ENCODE assay signal across 29 cellular contexts in the genomic region with DNA sequence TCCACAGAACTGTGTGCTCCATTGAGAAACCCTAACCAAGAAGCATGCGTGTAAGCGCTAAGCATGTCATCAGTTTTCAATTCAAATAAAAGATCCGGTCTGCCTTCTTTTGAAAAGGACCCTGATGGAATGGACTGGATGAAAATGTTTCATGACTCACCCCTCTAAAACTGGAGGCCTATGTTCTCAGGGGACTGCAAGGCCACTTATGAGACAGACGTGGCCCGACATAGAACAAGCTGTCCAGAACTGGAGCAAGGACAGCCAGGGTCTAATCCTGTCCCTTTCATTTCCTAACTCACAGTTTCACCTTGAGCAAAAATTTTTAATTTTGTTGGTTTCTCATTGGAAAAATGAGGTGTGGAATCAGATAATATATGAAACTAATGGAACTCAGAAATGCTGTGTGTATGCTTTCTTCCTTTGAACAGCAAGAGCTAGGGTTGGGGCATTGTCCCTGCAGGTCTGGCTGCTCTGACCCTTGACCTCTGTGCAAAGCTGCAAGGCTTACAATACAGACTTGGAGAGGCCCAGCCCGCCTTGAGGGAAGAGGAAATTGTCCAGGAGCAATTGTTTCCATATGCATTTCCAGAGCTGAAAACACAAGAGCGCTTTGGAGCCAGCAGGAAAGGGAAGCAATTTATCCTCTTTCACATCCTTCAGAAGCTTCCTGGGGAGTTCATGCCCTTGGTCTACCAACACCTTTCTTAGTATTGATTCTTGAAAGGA.
DNase-seq lines count a peak whose midpoint lies in the region; ATAC-seq and TF ChIP-seq lines count a peak whose summit lies in the region.
"Had no signal": no experiment of that assay in that cellular context is flagged by ENCODE, and none has a peak within 500 bp of the region (broad histone marks: within the 10 kb centered on the region; RNA-seq: fewer than 3 reads in every experiment).

No MANE protein-coding gene starts in this region.

- peaks cover 13% of the 10 kb centered on the region for H3K9me3 Mint-ChIP-seq in endodermal cell
- H3K9me3 Mint-ChIP-seq: activated CD4-positive, alpha-beta memory T cell treated with anti-CD3 and anti-CD28 coated beads, Interleukin-2, amount 10 ng/mL, durations not matched to agents 7 days and 5 days; activated T-helper 1 cell treated with anti-CD3 and anti-CD28 coated beads, Interleukin-12 subunit alpha, Interleukin-12 subunit beta, Interleukin-2, Interleukin-4 antibody, amounts not matched to agents 30 ng/mL and 10 ng/mL and 1 ng/mL, durations not matched to agents 14 hours and 24 hours and 36 hours had no signal

- intact Hi-C loops in ascending aorta (cut with DNase I) = no loop called here

- 59 to 90% methylated on average over 3 to 7 of the region's 7 CpGs for WGBS in endodermal cell (ENCODE audit: insufficient coverage in 1 of 2, insufficient read length in 1 of 2), 2 experiments

- no peak overlapping the region for H3K4me3 Mint-ChIP-seq in endodermal cell
- H3K4me3 Mint-ChIP-seq: activated CD4-positive, alpha-beta memory T cell treated with anti-CD3 and anti-CD28 coated beads, Interleukin-2, amount 10 ng/mL, durations not matched to agents 7 days and 5 days; activated naive CD4-positive, alpha-beta T cell treated with anti-CD3 and anti-CD28 coated beads for 36 hours; activated T-helper 1 cell treated with anti-CD3 and anti-CD28 coated beads, Interleukin-12 subunit alpha, Interleukin-12 subunit beta, Interleukin-2, Interleukin-4 antibody, amounts not matched to agents 30 ng/mL and 10 ng/mL and 1 ng/mL, durations not matched to agents 14 hours and 24 hours and 36 hours; H9; memory B cell; stimulated activated naive B cell treated with anti-CD40 and anti-IgM and Interleukin-4, amounts not matched to agents 10 μg/mL and 1 μg/mL and 100 μg/mL, for 72 hours had no signal

- H3K36me3 ChIP-seq in endodermal cell (ENCODE audit: control insufficient read depth, insufficient read depth, low read length) (no peaks in the 10 kb centered on the region), ascending aorta (no peaks in the 10 kb centered on the region)
- H3K36me3 ChIP-seq: BLaER1 treated with 17β-estradiol and CSF1 and Interleukin-3, amounts not matched to agents 10 nM and 100 nM had no signal

- H3K9me3 ChIP-seq in endodermal cell (ENCODE audit: control insufficient read depth, low read length) = peaks cover 18% of the 10 kb centered on the region
- H3K9me3 ChIP-seq in ascending aorta = no peaks in the 10 kb centered on the region
- H3K9me3 ChIP-seq: body of pancreas had no signal

- DNase-seq in NCI-H2227 (lab: John Stamatoyannopoulos, UW; ENCODE audit: unreplicated experiment) = peak; percentile 5
- DNase-seq in NCI-H2227 treated with DMSO at 0.1 percent for 48 hours (lab: John Stamatoyannopoulos, UW) = no peak
- no peak for DNase-seq in endodermal cell
- no peak for DNase-seq in left lobe of liver (ENCODE audit: low spot score)
- DNase-seq in pulmonary artery endothelial cell (ENCODE audit: low read depth, low spot score) = peak; percentile 27
- no peak for DNase-seq in ascending aorta (ENCODE audit: low spot score in 2 of 2)
- no peak for DNase-seq in activated T-cell treated with anti-CD3 and anti-CD28 coated beads for 4 hours
- no peak for DNase-seq in stimulated activated CD4-positive, alpha-beta T cell treated with anti-CD3 and anti-CD28 coated beads, Interleukin-1b, Interleukin-23, amount 100 ng/mL, for 48 hours
- DNase-seq: activated CD4-positive, alpha-beta memory T cell treated with anti-CD3 and anti-CD28 coated beads, Interleukin-2, amount 10 ng/mL, durations not matched to agents 7 days and 5 days; activated CD8-positive, alpha-beta memory T cell treated with anti-CD3 and anti-CD28 coated beads, Interleukin-2, amount 50 U/mL, for 4 hours; activated naive CD4-positive, alpha-beta T cell treated with anti-CD3 and anti-CD28 coated beads for 36 hours; body of pancreas; cerebellar nuclear complex; dorsolateral prefrontal cortex; H9; Karpas-422; kidney glomerular epithelial cell; NCI-H1417 treated with DMSO at 0.1 percent for 48 hours; NCI-H2081; NCI-H345; NCI-H748 treated with DMSO at 0.1 percent for 48 hours; Right ventricle myocardium superior; stimulated activated naive B cell treated with anti-CD40 and anti-IgM and Interleukin-4, amounts not matched to agents 10 μg/mL and 1 μg/mL and 100 μg/mL, for 72 hours; T-helper 2 cell had no signal

- H3K4me1 ChIP-seq in endodermal cell (ENCODE audit: control insufficient read depth, insufficient read depth, low read length) = peaks cover 3% of the 10 kb centered on the region
- H3K4me1 ChIP-seq in ascending aorta = no peaks in the 10 kb centered on the region
- H3K4me1 ChIP-seq: BLaER1 treated with 17β-estradiol and CSF1 and Interleukin-3, amounts not matched to agents 10 nM and 100 nM; body of pancreas had no signal

- H3K4me1 Mint-ChIP-seq in endodermal cell = peaks cover 3% of the 10 kb centered on the region
- H3K4me1 Mint-ChIP-seq: activated CD4-positive, alpha-beta memory T cell treated with anti-CD3 and anti-CD28 coated beads, Interleukin-2, amount 10 ng/mL, durations not matched to agents 7 days and 5 days; memory B cell; stimulated activated naive B cell treated with anti-CD40 and anti-IgM and Interleukin-4, amounts not matched to agents 10 μg/mL and 1 μg/mL and 100 μg/mL, for 72 hours had no signal

- H3K27me3 ChIP-seq in endodermal cell (ENCODE audit: control insufficient read depth, insufficient read depth, low read length, poor library complexity, severe bottlenecking) (no peaks in the 10 kb centered on the region), ascending aorta (no peaks in the 10 kb centered on the region)
- H3K27me3 ChIP-seq: BLaER1 treated with 17β-estradiol and CSF1 and Interleukin-3, amounts not matched to agents 10 nM and 100 nM; body of pancreas; dorsolateral prefrontal cortex had no signal

- H3K27ac ChIP-seq in endodermal cell (ENCODE audit: low read depth, low read length) (peak overlapping the region; percentile 88), ascending aorta (no peak overlapping the region)
- H3K27ac ChIP-seq: 22Rv1; BLaER1 treated with 17β-estradiol and CSF1 and Interleukin-3, amounts not matched to agents 10 nM and 100 nM; body of pancreas; dorsolateral prefrontal cortex had no signal

- H3K27me3 Mint-ChIP-seq in endodermal cell (ENCODE audit: insufficient read depth) = no peaks in the 10 kb centered on the region
- H3K27me3 Mint-ChIP-seq: activated CD4-positive, alpha-beta memory T cell treated with anti-CD3 and anti-CD28 coated beads, Interleukin-2, amount 10 ng/mL, durations not matched to agents 7 days and 5 days; progenitor cell of endocrine pancreas; stimulated activated naive B cell treated with anti-CD40 and anti-IgM and Interleukin-4, amounts not matched to agents 10 μg/mL and 1 μg/mL and 100 μg/mL, for 72 hours had no signal

- ATAC-seq in left lobe of liver = peak; percentile 49
- ATAC-seq: body of pancreas; stimulated activated naive B cell treated with anti-CD40 and anti-IgM and Interleukin-4, amounts not matched to agents 10 μg/mL and 1 μg/mL and 100 μg/mL, for 72 hours had no signal

- H3K4me3 ChIP-seq in endodermal cell (ENCODE audit: low read length) (no peak overlapping the region), ascending aorta (no peak overlapping the region)
- H3K4me3 ChIP-seq: BLaER1 treated with 17β-estradiol and CSF1 and Interleukin-3, amounts not matched to agents 10 nM and 100 nM; body of pancreas; dorsolateral prefrontal cortex had no signal

- H3K27ac Mint-ChIP-seq in endodermal cell = no peak overlapping the region
- H3K27ac Mint-ChIP-seq: activated CD4-positive, alpha-beta memory T cell treated with anti-CD3 and anti-CD28 coated beads, Interleukin-2, amount 10 ng/mL, durations not matched to agents 7 days and 5 days; activated naive CD4-positive, alpha-beta T cell treated with anti-CD3 and anti-CD28 coated beads for 36 hours; activated T-helper 1 cell treated with anti-CD3 and anti-CD28 coated beads, Interleukin-12 subunit alpha, Interleukin-12 subunit beta, Interleukin-2, Interleukin-4 antibody, amounts not matched to agents 30 ng/mL and 10 ng/mL and 1 ng/mL, durations not matched to agents 14 hours and 24 hours and 36 hours; H9; memory B cell; progenitor cell of endocrine pancreas; stimulated activated naive B cell treated with anti-CD40 and anti-IgM and Interleukin-4, amounts not matched to agents 10 μg/mL and 1 μg/mL and 100 μg/mL, for 72 hours had no signal

- peaks cover 3% of the 10 kb centered on the region for H3K36me3 Mint-ChIP-seq in endodermal cell (ENCODE audit: low read depth)
- H3K36me3 Mint-ChIP-seq: memory B cell; stimulated activated naive B cell treated with anti-CD40 and anti-IgM and Interleukin-4, amounts not matched to agents 10 μg/mL and 1 μg/mL and 100 μg/mL, for 72 hours had no signal

- TF ChIP-seq CTCF in endodermal cell (conservative IDR thresholded peaks at IDR 0.05) = no peak
- no peak for TF ChIP-seq CTCF in ascending aorta (IDR thresholded peaks at IDR 0.05)

- no peak overlapping the region for H3K9ac ChIP-seq in endodermal cell (ENCODE audit: extremely low read depth, low read length, poor library complexity, severe bottlenecking)
- H3K9ac ChIP-seq: BLaER1 treated with 17β-estradiol and CSF1 and Interleukin-3, amounts not matched to agents 10 nM and 100 nM had no signal

Comparison
In these comparisons a context has a peak if more than half of its experiments do, and no peak if none do; other contexts are left out.
1. DNase-seq: peak in NCI-H2227 (single experiment) and pulmonary artery endothelial cell (single experiment); none in NCI-H2227 treated with DMSO at 0.1 percent for 48 hours (single experiment), endodermal cell (single experiment), left lobe of liver (single experiment), ascending aorta (0 of 2), activated T-cell treated with anti-CD3 and anti-CD28 coated beads for 4 hours (single experiment) and stimulated activated CD4-positive, alpha-beta T cell treated with anti-CD3 and anti-CD28 coated beads, Interleukin-1b, Interleukin-23, amount 100 ng/mL, for 48 hours (single experiment).